14 cellular contexts compared by ENCODE assay signal in genomic region chr5:72363146-72363802, GRCh38. TPM values are rescaled to one million over a fixed set of nuclear protein-coding genes. Genes with fewer than 3 reads are reported as not detected.
A peak's percentile ranks its signal among the peaks of the same experiment; 100 is the strongest.
DNase-seq lines count a peak whose midpoint lies in the region; ATAC-seq and TF ChIP-seq lines count a peak whose summit lies in the region.
"Had no signal": no experiment of that assay in that cellular context is flagged by ENCODE, and none has a peak within 500 bp of the region (broad histone marks: within the 10 kb centered on the region; RNA-seq: fewer than 3 reads in every experiment).

No MANE protein-coding gene starts in this region.

- no peak for ATAC-seq in HG02840 (IDR thresholded peaks at IDR 0.05; ENCODE audit: low FRiP score, unreplicated experiment)
- ATAC-seq: mucosa of descending colon had no signal

- H3K27me3 ChIP-seq in SJCRH30 (no peaks in the 10 kb centered on the region), dorsolateral prefrontal cortex (no peaks in the 10 kb centered on the region)

- peaks cover 36% of the 10 kb centered on the region for H3K4me1 ChIP-seq in SJCRH30

- intact Hi-C loops in dorsolateral prefrontal cortex (cut with DNase I) = loop anchor here (10.0 kb wide), 2 partner anchors 452 to 592 kb away; partner anchors contain the start of genes TNPO1 (in 2 of the 2) and FCHO2 (in 1 of the 2)

- H3K27ac ChIP-seq in SJCRH30 (peak overlapping the region; percentile 45), dorsolateral prefrontal cortex (no peak overlapping the region)

- no peaks in the 10 kb centered on the region for H3K9me3 ChIP-seq in SJCRH30 (replicated peaks)
- H3K9me3 ChIP-seq: mucosa of descending colon had no signal

- H3K4me3 ChIP-seq in SJCRH30 (no peak overlapping the region), dorsolateral prefrontal cortex (no peak overlapping the region)
- H3K4me3 ChIP-seq: mucosa of descending colon had no signal

- peak; percentile 15 for DNase-seq in H4 (ENCODE audit: low spot score)
- DNase-seq in SJCRH30 = peak; percentile 44 to 45
- DNase-seq in fibroblast of gingiva (ENCODE audit: low read depth) = peak; percentile 68
- peak; percentile 80 for DNase-seq in putamen (ENCODE audit: low spot score)
- no peak for DNase-seq in dorsolateral prefrontal cortex
- DNase-seq in DMS53 treated with DMSO at 0.1 percent for 48 hours (lab: John Stamatoyannopoulos, UW; ENCODE audit: unreplicated experiment) = no peak
- no peak for DNase-seq in stimulated activated naive CD4-positive, alpha-beta T cell (lab: John Stamatoyannopoulos, UW)
- DNase-seq: DND-41; mucosa of descending colon; NCI-H2081; SHP77 treated with DMSO at 0.1 percent for 48 hours; stimulated activated CD4-positive, alpha-beta T cell treated with anti-CD3 and anti-CD28 coated beads, Interleukin-15, amount 100 ng/mL, for 24 hours; stimulated activated naive CD4-positive, alpha-beta T cell treated with Interleukin-2 at 50 U/mL for 16 hours had no signal

- TF ChIP-seq CTCF in dorsolateral prefrontal cortex (IDR thresholded peaks at IDR 0.05 in 54 of 56, conservative IDR thresholded peaks at IDR 0.05 in 2 of 56; ENCODE audit: low read depth in 1 of 56, partially characterized antibody in 56 of 56) = no peak

- peaks cover 18% of the 10 kb centered on the region; the same call in 1 of the 2 replicates for H3K36me3 ChIP-seq in SJCRH30

RNA-seq across cellular contexts. Expression of gene PTCD2, which starts 43.1 kb away (rescaled TPM):
- total RNA-seq in H4 (2014; rRNA removed; shearing (Covaris generic)) = 9.0 and 15.4 TPM in 2 replicates
- 12.7 and 13.4 TPM in 2 replicates for total RNA-seq in SJCRH30 (2014; rRNA removed; shearing (Covaris generic))
- total RNA-seq in dorsolateral prefrontal cortex = 10 to 100 TPM in 118 of 120 experiments, 1 to 10 TPM in 2; 8.9 to 22.9 (median 15.3) TPM

RNA-seq across cellular contexts. Expression of gene MRPS27, which starts 43.2 kb away (rescaled TPM):
- total RNA-seq in H4 (2014; rRNA removed; shearing (Covaris generic)) = 81.2 and 88.0 TPM in 2 replicates
- 98.5 and 105 TPM in 2 replicates for total RNA-seq in SJCRH30 (2014; rRNA removed; shearing (Covaris generic))
- total RNA-seq in dorsolateral prefrontal cortex = 10 to 100 TPM; 28.4 to 79.4 (median 47.7) TPM

Comparison
In these comparisons a context has a peak if more than half of its experiments do, and no peak if none do; other contexts are left out.
1. DNase-seq: peak in H4 (single experiment), SJCRH30 (2 of 2), fibroblast of gingiva (single experiment) and putamen (single experiment); none in dorsolateral prefrontal cortex (0 of 10), DMS53 treated with DMSO at 0.1 percent for 48 hours (single experiment) and stimulated activated naive CD4-positive, alpha-beta T cell (0 of 6).